In the genomic region with DNA sequence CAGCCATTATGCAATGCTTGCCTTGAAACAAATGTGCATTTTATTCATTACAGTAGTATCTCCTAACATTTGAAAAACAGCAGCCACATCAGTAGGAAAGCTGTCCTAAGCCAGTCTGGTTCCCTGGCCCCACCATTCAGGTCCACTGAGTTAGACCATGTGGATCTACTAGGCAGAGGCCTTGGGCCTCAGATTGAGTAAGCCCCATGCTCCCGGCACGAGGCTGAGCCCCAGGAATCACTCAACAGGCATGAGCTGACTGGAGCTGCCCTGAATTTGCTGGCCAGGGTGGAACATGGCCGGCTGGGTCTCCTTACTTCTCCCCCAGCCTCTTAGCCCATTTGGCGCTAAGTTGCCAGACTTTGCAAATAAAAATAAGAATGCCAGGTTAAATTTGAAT, we compare ENCODE assay signal across 16 cellular contexts.
"Had no signal": no experiment of that assay in that cellular context is flagged by ENCODE, and none has a peak within 500 bp of the region (broad histone marks: within the 10 kb centered on the region; RNA-seq: fewer than 3 reads in every experiment).

No MANE protein-coding gene starts in this region.

- H3K27me3 ChIP-seq: gastroesophageal sphincter, heart left ventricle, suprapubic skin had no signal

- H3K4me1 ChIP-seq: gastroesophageal sphincter had no signal

- DNase-seq: activated CD4-positive, alpha-beta T cell treated with anti-CD3 and anti-CD28 coated beads, Interleukin-2, amount 10 ng/mL, durations not matched to agents 24 days and 14 days; activated CD4-positive, CD25-positive, alpha-beta regulatory T cell; activated CD8-positive, alpha-beta memory T cell treated with anti-CD3 and anti-CD28 coated beads, Interleukin-2, amount 50 U/mL, for 4 hours; activated effector memory CD4-positive, alpha-beta T cell treated with anti-CD3 and anti-CD28 coated beads, Interleukin-2, amount 50 U/mL, for 16 hours; activated T-cell treated with anti-CD3 and anti-CD28 coated beads, Interleukin-2, amount 50 U/mL, for 72 hours; amniotic stem cell; effector CD4-positive, alpha-beta T cell; natural killer cell; stimulated activated naive CD8-positive, alpha-beta T cell treated with anti-CD3 and anti-CD28 coated beads, Interleukin-15, amount 100 ng/mL, for 72 hours; T-helper 1 cell; T-helper 9 cell; trophoblast cell had no signal

- ATAC-seq: activated naive CD4-positive, alpha-beta T cell treated with anti-CD3 and anti-CD28 coated beads, Interleukin-2, amount 50 U/mL, for 72 hours; activated T-cell treated with anti-CD3 and anti-CD28 coated beads, Interleukin-2, amount 50 U/mL, for 72 hours; gastroesophageal sphincter; heart left ventricle; natural killer cell; stimulated activated naive CD8-positive, alpha-beta T cell treated with anti-CD3 and anti-CD28 coated beads, Interleukin-15, amount 100 ng/mL, for 72 hours had no signal

- H3K36me3 ChIP-seq: gastroesophageal sphincter, heart left ventricle, suprapubic skin had no signal

- H3K4me3 ChIP-seq: gastroesophageal sphincter, heart left ventricle, suprapubic skin had no signal

- H3K27ac ChIP-seq: gastroesophageal sphincter, suprapubic skin had no signal

- H3K9me3 ChIP-seq: suprapubic skin had no signal
